13 cellular contexts compared by ENCODE assay signal in genomic region chr5:115557667-115558387, GRCh38. TPM values are rescaled to one million over a fixed set of nuclear protein-coding genes. Genes with fewer than 3 reads are reported as not detected.
A peak's percentile ranks its signal among the peaks of the same experiment; 100 is the strongest.
DNase-seq lines count a peak whose midpoint lies in the region; ATAC-seq, FAIRE-seq and TF ChIP-seq lines count a peak whose summit lies in the region.
"Had no signal": no experiment of that assay in that cellular context is flagged by ENCODE, and none has a peak within 500 bp of the region (broad histone marks: within the 10 kb centered on the region; RNA-seq: fewer than 3 reads in every experiment).

No MANE protein-coding gene starts in this region.

- ATAC-seq in heart left ventricle, result peak; percentile 17 to 40 (median 28)
- ATAC-seq in right lobe of liver, result peak; percentile 71 to 88 (median 75)
- ATAC-seq in HG02610 (IDR thresholded peaks at IDR 0.05; ENCODE audit: unreplicated experiment), result no peak
- no peak for ATAC-seq in effector memory CD8-positive, alpha-beta T cell (replicated peaks)
- ATAC-seq: foreskin keratinocyte had no signal

- H3K27ac ChIP-seq in heart left ventricle (peak overlapping the region in 7 of 12 donors; percentile 3 to 57 (median 26)), colonic mucosa (no peak overlapping the region), right lobe of liver (peak overlapping the region in 2 of 3 donors; percentile 67 to 84), caudate nucleus (ENCODE audit: low read depth, low read length) (no peak overlapping the region)
- H3K27ac ChIP-seq: foreskin keratinocyte had no signal

- 53 to 65% (median 59%) methylated on average over 3 of the region's 3 CpGs for WGBS in heart left ventricle, 4 donors
- WGBS in right lobe of liver (ENCODE audit: insufficient coverage, low coverage, low lambda C conversion rate, missing lambda C conversion rate), result 71% methylated on average over 3 of the region's 3 CpGs

- TF ChIP-seq CTCF in heart left ventricle (IDR thresholded peaks at IDR 0.05), result no peak
- no peak for TF ChIP-seq CTCF in colonic mucosa (IDR thresholded peaks at IDR 0.05)
- no peak for TF ChIP-seq CTCF in right lobe of liver (IDR thresholded peaks at IDR 0.05)

- H3K9me3 ChIP-seq in heart left ventricle (no peaks in the 10 kb centered on the region), colonic mucosa (no peaks in the 10 kb centered on the region), right lobe of liver (no peaks in the 10 kb centered on the region)

- peaks cover 6 to 17% of the 10 kb centered on the region in 2 donors for H3K27me3 Mint-ChIP-seq in effector memory CD8-positive, alpha-beta T cell

- FAIRE-seq in H54 (lab: Jason Lieb, UNC), result no peak

- H3K4me1 ChIP-seq in heart left ventricle, result peaks cover 0 to 17% (median 8%) of the 10 kb centered on the region in 12 donors
- no peaks in the 10 kb centered on the region for H3K4me1 ChIP-seq in colonic mucosa
- peaks cover 0 to 33% (median 7%) of the 10 kb centered on the region in 4 donors for H3K4me1 ChIP-seq in right lobe of liver
- H3K4me1 ChIP-seq: foreskin keratinocyte had no signal

- H3K27me3 ChIP-seq in heart left ventricle, result no peaks in the 10 kb centered on the region
- H3K27me3 ChIP-seq in colonic mucosa, result no peaks in the 10 kb centered on the region
- no peaks in the 10 kb centered on the region for H3K27me3 ChIP-seq in right lobe of liver
- H3K27me3 ChIP-seq: foreskin keratinocyte had no signal

- TF ChIP-seq POLR2A in heart left ventricle (IDR thresholded peaks at IDR 0.05) (no peak), right lobe of liver (IDR thresholded peaks at IDR 0.05) (no peak), H54 (IDR thresholded peaks at IDR 0.05; ENCODE audit: low read depth, low read length) (no peak)

- intact Hi-C loops in heart left ventricle (cut with DNase I) (no loop called here), cardiac septum (cut with DNase I) (no loop called here), colonic mucosa (cut with DNase I) (no loop called here), right lobe of liver (cut with DNase I) (no loop called here)

- no peaks in the 10 kb centered on the region for H3K9me3 Mint-ChIP-seq in effector memory CD8-positive, alpha-beta T cell

- H3K9ac ChIP-seq in colonic mucosa (ENCODE audit: low read depth in 2 of 2, low read length in 2 of 2), result no peak overlapping the region

- no peak overlapping the region for H3K27ac Mint-ChIP-seq in effector memory CD8-positive, alpha-beta T cell
- H3K27ac Mint-ChIP-seq: mesothelial cell of epicardium had no signal

- H3K4me3 ChIP-seq in heart left ventricle (no peak overlapping the region), colonic mucosa (no peak overlapping the region), right lobe of liver (no peak overlapping the region)

- H3K36me3 ChIP-seq in heart left ventricle (no peaks in the 10 kb centered on the region), colonic mucosa (no peaks in the 10 kb centered on the region), right lobe of liver (no peaks in the 10 kb centered on the region)

- H3K4me3 Mint-ChIP-seq in effector memory CD8-positive, alpha-beta T cell, result no peak overlapping the region
- H3K4me3 Mint-ChIP-seq: mesothelial cell of epicardium had no signal

- DNase-seq in heart left ventricle (no peak), cardiac septum (ENCODE audit: low spot score) (no peak), colonic mucosa (peak; percentile 40), right lobe of liver (no peak), H54 (ENCODE audit: insufficient read length, low spot score) (no peak), caudate nucleus (lab: John Stamatoyannopoulos, UW) (no peak)
- DNase-seq in effector memory CD8-positive, alpha-beta T cell, result no peak
- DNase-seq: activated T-cell treated with anti-CD3 and anti-CD28 coated beads for 4 hours, foreskin keratinocyte, NCI-H1105, T-helper 9 cell had no signal

- H3K4me1 Mint-ChIP-seq in effector memory CD8-positive, alpha-beta T cell (ENCODE audit: low read depth in 2 of 2), result no peaks in the 10 kb centered on the region

- no peaks in the 10 kb centered on the region for H3K36me3 Mint-ChIP-seq in effector memory CD8-positive, alpha-beta T cell (ENCODE audit: insufficient read depth)
- H3K36me3 Mint-ChIP-seq: mesothelial cell of epicardium had no signal

RNA-seq across cellular contexts. Expression of gene FEM1C, which starts 13.3 kb away (rescaled TPM):
- total RNA-seq in heart left ventricle, result 10 to 100 TPM; 37.5 to 92.7 (median 48.9) TPM
- 10 to 100 TPM; 14.9 to 36.9 TPM for polyA plus RNA-seq in heart left ventricle
- 56.1 TPM for total RNA-seq in cardiac septum
- 10 to 100 TPM; 20.2 to 39.2 TPM for total RNA-seq in colonic mucosa
- 10 to 100 TPM in 4 of 6 experiments, 1 to 10 TPM in 2; 8.7 to 12.2 (median 11.0) TPM for total RNA-seq in right lobe of liver

RNA-seq across cellular contexts. Expression of gene TICAM2, which starts 44.5 kb away (rescaled TPM):
- 1 to 10 TPM in 7 of 9 donors, under 1 TPM in 2; 0.75 to 4.1 (median 2.1) TPM for total RNA-seq in heart left ventricle
- polyA plus RNA-seq in heart left ventricle, result 1 to 10 TPM; 1.4 to 1.5 TPM
- 2.0 TPM for total RNA-seq in cardiac septum
- total RNA-seq in colonic mucosa, result 1 to 10 TPM; 1.2 to 2.4 TPM
- total RNA-seq in right lobe of liver, result 1 to 10 TPM in 4 of 6 experiments, under 1 TPM in 2; 0.31 to 2.3 (median 2.1) TPM

Comparison
In these comparisons a context has a peak if more than half of its experiments do, and no peak if none do; other contexts are left out.
1. ATAC-seq: peak in heart left ventricle (4 of 4) and right lobe of liver (4 of 4); none in HG02610 (single experiment) and effector memory CD8-positive, alpha-beta T cell (single experiment).
2. H3K27ac ChIP-seq: peak in heart left ventricle (7 of 12) and right lobe of liver (2 of 3); none in colonic mucosa (single experiment) and caudate nucleus (single experiment).